ENCODE assay signal across 8 cellular contexts in the genomic region with DNA sequence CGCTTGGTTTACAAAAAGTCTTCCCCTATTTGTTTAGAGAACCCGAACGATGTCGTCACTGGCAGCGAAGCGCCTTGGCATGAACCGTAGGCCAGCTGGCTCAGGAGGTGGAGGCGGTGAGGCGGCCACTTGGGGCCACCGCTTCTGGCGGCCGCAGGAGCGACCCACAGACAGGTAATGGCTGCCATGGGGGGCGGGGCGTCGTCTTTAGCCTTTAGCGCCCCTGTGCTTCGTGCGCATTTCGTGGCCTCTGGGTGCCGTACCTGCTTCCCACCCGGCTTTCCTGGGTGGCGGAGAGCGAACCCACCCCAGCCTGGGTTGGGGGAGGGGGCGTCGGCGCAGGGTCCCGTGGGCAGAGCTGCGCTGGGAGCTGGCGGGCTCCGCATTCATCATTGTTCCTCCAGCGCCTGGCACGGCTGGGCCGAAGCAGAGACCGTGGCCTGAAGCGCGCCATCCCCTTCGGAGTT. TPM values are rescaled to one million over a fixed set of nuclear protein-coding genes. Genes with fewer than 3 reads are reported as not detected.
A peak's percentile ranks its signal among the peaks of the same experiment; 100 is the strongest.
DNase-seq lines count a peak whose midpoint lies in the region; FAIRE-seq and TF ChIP-seq lines count a peak whose summit lies in the region.

No MANE protein-coding gene starts in this region.

- WGBS in SK-N-SH (ENCODE audit: low lambda C conversion rate) = 3% methylated on average over 12 of the region's 38 CpGs
- 0 to 2% (median 1%) methylated on average over 5 to 37 of the region's 38 CpGs for WGBS in adrenal gland, 4 donors
- under 1% methylated on average over 24 of the region's 38 CpGs for WGBS in prostate gland

- peak overlapping the region; percentile 97 for H3K4me2 ChIP-seq in SK-N-SH

- H3K79me2 ChIP-seq in SK-N-SH (ENCODE audit: insufficient read depth) = no peaks in the 10 kb centered on the region

- TF ChIP-seq EP300 in SK-N-SH (IDR thresholded peaks at IDR 0.05; ENCODE audit: borderline replicate concordance in 1 of 2, low read depth in 1 of 2, low read length in 1 of 2) = no peak

- no peak for FAIRE-seq in HTR-8/SVneo (lab: Jason Lieb, UNC)

- H3K36me3 ChIP-seq in SK-N-SH (replicated peaks in 1 of 2; ENCODE audit: control insufficient read depth in 1 of 2, insufficient read depth in 2 of 2, low read length in 1 of 2) = no peaks in the 10 kb centered on the region
- H3K36me3 ChIP-seq in adrenal gland (replicated peaks in 1 of 2) = no peaks in the 10 kb centered on the region
- H3K36me3 ChIP-seq in right atrium auricular region = no peaks in the 10 kb centered on the region
- no peaks in the 10 kb centered on the region for H3K36me3 ChIP-seq in prostate gland
- H3K36me3 ChIP-seq in uterus = no peaks in the 10 kb centered on the region

- peak overlapping the region; percentile 62; the same call in 1 of the 2 replicates for H3K9ac ChIP-seq in SK-N-SH

- no peaks in the 10 kb centered on the region for H4K20me1 ChIP-seq in SK-N-SH (ENCODE audit: insufficient read depth)

- H3K4me1 ChIP-seq in SK-N-SH (ENCODE audit: control insufficient read depth in 1 of 2, insufficient read depth in 2 of 2, low read depth in 1 of 2, low read length in 1 of 2) = peaks cover 0 to 19% of the 10 kb centered on the region in 2 experiments; a peak in 2 of 4 replicates
- peaks cover 7 to 13% of the 10 kb centered on the region in 2 donors for H3K4me1 ChIP-seq in adrenal gland (replicated peaks in 1 of 2)
- H3K4me1 ChIP-seq in right atrium auricular region = peaks cover 0 to 15% of the 10 kb centered on the region in 2 donors
- no peaks in the 10 kb centered on the region for H3K4me1 ChIP-seq in prostate gland (replicated peaks)
- peaks cover 0 to 8% of the 10 kb centered on the region in 2 donors for H3K4me1 ChIP-seq in uterus

- POLR2A ChIA-PET in SK-N-SH (lab: Yijun Ruan, JAX) = interaction anchor here (0.9 to 2.0 kb wide), 5 partner anchors 9 to 66 kb away, joined by 3 to 7 read pairs (median 5); partner anchors contain the start of gene SLC35E4

- no peaks in the 10 kb centered on the region for H3K9me3 ChIP-seq in SK-N-SH
- no peaks in the 10 kb centered on the region for H3K9me3 ChIP-seq in adrenal gland (replicated peaks in 1 of 3)
- no peaks in the 10 kb centered on the region for H3K9me3 ChIP-seq in right atrium auricular region
- H3K9me3 ChIP-seq in prostate gland = no peaks in the 10 kb centered on the region
- H3K9me3 ChIP-seq in uterus = no peaks in the 10 kb centered on the region

- peak in 1 of 2 donors; percentile 73 for TF ChIP-seq POLR2A in adrenal gland (IDR thresholded peaks at IDR 0.05)
- TF ChIP-seq POLR2A in prostate gland (IDR thresholded peaks at IDR 0.05) = peak; percentile 12
- no peak for TF ChIP-seq POLR2A in uterus (IDR thresholded peaks at IDR 0.05)

- H3K4me3 ChIP-seq in SK-N-SH (ENCODE audit: low read depth in 2 of 2, low read length in 1 of 2) (peak overlapping the region; percentile 64 to 76), adrenal gland (peak overlapping the region in 3 of 4 donors; percentile 15 to 59 (median 18)), right atrium auricular region (peak overlapping the region; percentile 52 to 55), prostate gland (peak overlapping the region; percentile 46 to 54), uterus (peak overlapping the region; percentile 32 to 40)

- peak overlapping the region; percentile 96 for H2AFZ ChIP-seq in SK-N-SH (ENCODE audit: low read depth)

- H3F3A ChIP-seq in SK-N-SH (replicated peaks; ENCODE audit: insufficient read depth) = peaks cover 3% of the 10 kb centered on the region

- intact Hi-C loops in adrenal gland (cut with DNase I) (loop anchor here in 1 of 2 donors (10.0 kb wide), 2 partner anchors 51 to 59 kb away; partner anchors contain the start of gene SLC35E4), prostate gland (cut with DNase I) (no loop called here), uterus (cut with DNase I; ENCODE audit: low total_unique reads) (no loop called here)

- H3K27me3 ChIP-seq in SK-N-SH (ENCODE audit: insufficient read depth) (no peaks in the 10 kb centered on the region), adrenal gland (no peaks in the 10 kb centered on the region), right atrium auricular region (no peaks in the 10 kb centered on the region), prostate gland (replicated peaks; ENCODE audit: insufficient read depth) (no peaks in the 10 kb centered on the region), uterus (no peaks in the 10 kb centered on the region)

- TF ChIP-seq CTCF in SK-N-SH (IDR thresholded peaks at IDR 0.05) (no peak), adrenal gland (IDR thresholded peaks at IDR 0.05) (peak in 2 of 6 experiments; percentile 8 to 18), right atrium auricular region (IDR thresholded peaks at IDR 0.05) (no peak), prostate gland (IDR thresholded peaks at IDR 0.05) (peak in 1 of 4 experiments; percentile 20), uterus (IDR thresholded peaks at IDR 0.05) (no peak)

- H3K9me2 ChIP-seq in SK-N-SH = no peaks in the 10 kb centered on the region

- peak; percentile 51 for DNase-seq in CD1c-positive myeloid dendritic cell (ENCODE audit: extremely low spot score)
- peak; percentile 41 for DNase-seq in HTR-8/SVneo (ENCODE audit: insufficient read length, low spot score)
- DNase-seq in SK-N-SH = peak; percentile 84
- peak; percentile 69 to 84 (median 77) for DNase-seq in adrenal gland
- DNase-seq in right atrium auricular region (ENCODE audit: low spot score) = no peak
- peak; percentile 66 for DNase-seq in prostate gland (ENCODE audit: low spot score)
- DNase-seq in uterus = peak; percentile 39 to 48
- DNase-seq in GDM1 (lab: John Stamatoyannopoulos, UW) = no peak

- TF ChIP-seq RAD21 in SK-N-SH (IDR thresholded peaks at IDR 0.05; ENCODE audit: low read length) = no peak

- CTCF ChIA-PET in SK-N-SH (lab: Yijun Ruan, JAX) = interaction anchor here (0.6 to 5.6 kb wide), 7 partner anchors 8 to 75 kb away, joined by 3 to 31 read pairs (median 4); partner anchors contain the start of genes DUSP18 and SLC35E4

- H3K27ac ChIP-seq in SK-N-SH (ENCODE audit: low read depth in 2 of 2, low read length in 1 of 2) = peak overlapping the region in 1 of 2 experiments; percentile 84; a peak in 2 of 4 replicates
- peak overlapping the region in 4 of 5 donors; percentile 77 to 90 (median 88) for H3K27ac ChIP-seq in adrenal gland
- H3K27ac ChIP-seq in right atrium auricular region = peak overlapping the region; percentile 65
- peak overlapping the region; percentile 86 to 91 for H3K27ac ChIP-seq in prostate gland
- H3K27ac ChIP-seq in uterus = peak overlapping the region; percentile 22 to 54

TF ChIP-seq in SK-N-SH, 30 proteins besides CTCF, POLR2A, EP300 and RAD21:
- TF ChIP-seq YY1 (IDR thresholded peaks at IDR 0.05; ENCODE audit: low read depth) (peak; percentile 81), POLR2AphosphoS5 (IDR thresholded peaks at IDR 0.05; ENCODE audit: low read depth, low read length) (no peak), SMC3 (IDR thresholded peaks at IDR 0.05; ENCODE audit: low read depth, low read length) (no peak)

RNA-seq across cellular contexts. Expression of gene OSBP2, which starts 0.5 kb away (rescaled TPM):
- polyA plus RNA-seq in SK-N-SH (2012; rRNA removed) (2.6 and 3.1 TPM in 2 replicates), adrenal gland (10 to 100 TPM in 2 of 3 donors, 1 to 10 TPM in 1; 7.3 to 13.4 (median 11.7) TPM)
- 1.5 and 2.4 TPM in 2 replicates for polyA plus RNA-seq in SK-N-SH (2012; cell fraction: cytosol; rRNA removed)
- 4.3 and 4.6 TPM in 2 replicates for polyA plus RNA-seq in SK-N-SH (2012; cell fraction: nucleus; rRNA removed)
- total RNA-seq in adrenal gland (10 to 100 TPM; 15.2 to 35.6 (median 25.1) TPM), right atrium auricular region (10 to 100 TPM in 1 of 2 donors, 1 to 10 TPM in 1; 4.0 to 16.8 TPM), prostate gland (10 to 100 TPM in 1 of 2 donors, 1 to 10 TPM in 1; 4.5 to 16.2 TPM), uterus (1 to 10 TPM in 3 of 4 donors, not detected in 1; 3.3 to 7.7 (median 4.6) TPM)

RNA-seq across cellular contexts. Expression of gene DUSP18, which starts 26.5 kb away (rescaled TPM):
- polyA plus RNA-seq in SK-N-SH (2012; rRNA removed) (11.7 and 13.9 TPM in 2 replicates), adrenal gland (1 to 10 TPM; 1.4 to 5.0 (median 3.8) TPM)
- polyA plus RNA-seq in SK-N-SH (2012; cell fraction: cytosol; rRNA removed) = 5.2 and 7.8 TPM in 2 replicates
- 15.7 and 26.5 TPM in 2 replicates for polyA plus RNA-seq in SK-N-SH (2012; cell fraction: nucleus; rRNA removed)
- total RNA-seq in adrenal gland (1 to 10 TPM; 3.9 to 8.9 (median 6.7) TPM), right atrium auricular region (1 to 10 TPM; 1.8 to 4.9 TPM), prostate gland (10 to 100 TPM; 12.5 to 15.6 TPM), uterus (10 to 100 TPM in 1 of 4 donors, 1 to 10 TPM in 2, under 1 TPM in 1; 0.88 to 10.6 (median 9.8) TPM)

RNA-seq across cellular contexts. Expression of gene SLC35E4, which starts 58.6 kb away (rescaled TPM):
- polyA plus RNA-seq in SK-N-SH (2012; rRNA removed) (2.8 and 2.9 TPM in 2 replicates), adrenal gland (1 to 10 TPM; 1.3 to 2.0 (median 2.0) TPM)
- polyA plus RNA-seq in SK-N-SH (2012; cell fraction: cytosol; rRNA removed) = 1.7 and 2.9 TPM in 2 replicates
- 3.3 and 3.9 TPM in 2 replicates for polyA plus RNA-seq in SK-N-SH (2012; cell fraction: nucleus; rRNA removed)
- total RNA-seq in adrenal gland (1 to 10 TPM in 7 of 8 donors, under 1 TPM in 1; 0.60 to 7.0 (median 3.9) TPM), right atrium auricular region (1 to 10 TPM; 4.0 to 9.1 TPM), prostate gland (10 to 100 TPM in 1 of 2 donors, 1 to 10 TPM in 1; 4.6 to 10.5 TPM), uterus (10 to 100 TPM in 1 of 4 donors, 1 to 10 TPM in 1, under 1 TPM in 2; 0.29 to 11.7 (median 3.0) TPM)

Comparison
In these comparisons a context has a peak if more than half of its experiments do, and no peak if none do; other contexts are left out.
1. DNase-seq: peak in CD1c-positive myeloid dendritic cell (single experiment), HTR-8/SVneo (single experiment), SK-N-SH (single experiment), adrenal gland (7 of 7), prostate gland (single experiment) and uterus (2 of 2); none in right atrium auricular region (single experiment) and GDM1 (single experiment).
2. H3K4me3 ChIP-seq: peak in every context shown above with its lines; median percentile 70 in SK-N-SH; 54 in right atrium auricular region; 50 in prostate gland; 36 in uterus; 18 in adrenal gland.